Comparison of ENCODE assay signal across 18 cellular contexts in the genomic region with DNA sequence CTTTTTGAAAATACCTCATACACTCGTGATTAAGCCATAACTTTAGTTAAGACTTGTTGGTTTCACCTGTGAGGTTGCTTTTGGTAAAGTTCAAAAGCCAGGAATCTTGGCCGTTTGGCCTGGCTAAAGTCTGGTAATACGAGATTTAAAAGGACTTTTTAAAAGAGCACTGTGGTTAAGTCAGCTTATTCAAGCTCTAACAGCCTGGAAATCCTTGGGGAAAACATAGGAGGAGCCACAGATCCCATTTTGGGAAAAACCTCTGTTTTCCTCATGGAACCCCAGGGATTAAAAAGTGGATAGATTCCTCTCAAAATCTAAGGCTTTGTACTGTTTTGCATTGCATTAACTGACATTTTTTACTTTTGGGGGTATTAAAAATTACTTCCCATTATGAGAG. TPM values are rescaled to one million over a fixed set of nuclear protein-coding genes. Genes with fewer than 3 reads are reported as not detected.
DNase-seq lines count a peak whose midpoint lies in the region; ATAC-seq and TF ChIP-seq lines count a peak whose summit lies in the region.
"Had no signal": no experiment of that assay in that cellular context is flagged by ENCODE, and none has a peak within 500 bp of the region (broad histone marks: within the 10 kb centered on the region; RNA-seq: fewer than 3 reads in every experiment).

No MANE protein-coding gene starts in this region.

- no peak overlapping the region for H3K9ac ChIP-seq in endodermal cell (ENCODE audit: extremely low read depth, low read length, poor library complexity, severe bottlenecking)
- H3K9ac ChIP-seq: BLaER1, GM23248 had no signal

- no peak for TF ChIP-seq CTCF in endodermal cell (conservative IDR thresholded peaks at IDR 0.05)
- TF ChIP-seq CTCF in fibroblast of the aortic adventitia (IDR thresholded peaks at IDR 0.05; ENCODE audit: insufficient read depth, low read length), result no peak

- no peak overlapping the region for H3K4me3 Mint-ChIP-seq in endodermal cell
- H3K4me3 Mint-ChIP-seq: CD8-positive, alpha-beta memory T cell had no signal

- no peak for ATAC-seq in left cardiac atrium
- ATAC-seq in HG03432 (IDR thresholded peaks at IDR 0.05; ENCODE audit: unreplicated experiment), result no peak

- no peak overlapping the region for H3K27ac ChIP-seq in endodermal cell (ENCODE audit: low read depth, low read length)
- H3K27ac ChIP-seq: BLaER1, GM23248 had no signal

- peak; percentile 23 for DNase-seq in NCI-H2171 treated with DMSO at 0.1 percent for 48 hours (lab: John Stamatoyannopoulos, UW)
- no peak for DNase-seq in NCI-H2171 (lab: John Stamatoyannopoulos, UW)
- peak; percentile 5 for DNase-seq in endodermal cell
- DNase-seq in fibroblast of the aortic adventitia (ENCODE audit: low read depth), result peak; percentile 25
- DNase-seq in stromal cell of bone marrow (ENCODE audit: low read depth), result peak; percentile 25
- no peak for DNase-seq in left cardiac atrium
- DNase-seq in DMS 273 (lab: John Stamatoyannopoulos, UW; ENCODE audit: unreplicated experiment), result no peak
- DNase-seq: 8988T; AML-193; Caco-2; CD8-positive, alpha-beta memory T cell; DMS53; GF-D8; GM23248; H7 had no signal

- H3K4me1 Mint-ChIP-seq in endodermal cell, result peaks cover 16% of the 10 kb centered on the region
- H3K4me1 Mint-ChIP-seq: CD8-positive, alpha-beta memory T cell had no signal

- H3K36me3 ChIP-seq in endodermal cell (ENCODE audit: control insufficient read depth, insufficient read depth, low read length), result no peaks in the 10 kb centered on the region

- peaks cover 3% of the 10 kb centered on the region for H3K9me3 Mint-ChIP-seq in endodermal cell

- peaks cover 9% of the 10 kb centered on the region for H3K9me3 ChIP-seq in endodermal cell (ENCODE audit: control insufficient read depth, low read length)
- H3K9me3 ChIP-seq: Caco-2 had no signal

- H3K36me3 Mint-ChIP-seq in endodermal cell (ENCODE audit: low read depth), result peaks cover 2% of the 10 kb centered on the region
- H3K36me3 Mint-ChIP-seq: CD8-positive, alpha-beta memory T cell had no signal

- WGBS in endodermal cell (ENCODE audit: insufficient coverage in 1 of 2, insufficient read length in 1 of 2), 2 experiments, result 79 to 94% methylated on average over 3 of the region's 3 CpGs

- H3K27ac Mint-ChIP-seq in endodermal cell, result no peak overlapping the region
- H3K27ac Mint-ChIP-seq: CD8-positive, alpha-beta memory T cell had no signal

- H3K27me3 Mint-ChIP-seq in endodermal cell (ENCODE audit: insufficient read depth), result peaks cover 2% of the 10 kb centered on the region

- peaks cover 8% of the 10 kb centered on the region for H3K4me1 ChIP-seq in endodermal cell (ENCODE audit: control insufficient read depth, insufficient read depth, low read length)
- H3K4me1 ChIP-seq: Caco-2 had no signal

- H3K27me3 ChIP-seq in endodermal cell (ENCODE audit: control insufficient read depth, insufficient read depth, low read length, poor library complexity, severe bottlenecking), result no peaks in the 10 kb centered on the region
- H3K27me3 ChIP-seq: BLaER1 had no signal

- H3K4me3 ChIP-seq in endodermal cell (ENCODE audit: low read length) (no peak overlapping the region), fibroblast of the aortic adventitia (ENCODE audit: low read depth, low read length) (no peak overlapping the region)
- H3K4me3 ChIP-seq: BLaER1, GM23248 had no signal

- intact Hi-C loops in left cardiac atrium (cut with DNase I), result no loop called here

RNA-seq across cellular contexts. Expression of gene SLC22A16, which starts 13.7 kb away (rescaled TPM):
- not detected for total RNA-seq in endodermal cell
- polyA plus RNA-seq in endodermal cell (2013, experiment 1 of 2), result not detected
- polyA plus RNA-seq in endodermal cell (2013, experiment 2 of 2), result not detected
- total RNA-seq in fibroblast of the aortic adventitia (ENCODE audit: low replicate concordance), result 0.09 TPM in 1 of 2 replicates, not detected in the other
- total RNA-seq in left cardiac atrium, result under 1 TPM in 1 of 2 donors, not detected in 1; 0.26 TPM
- total RNA-seq: Caco-2; CD8-positive, alpha-beta memory T cell; GM23248; H7; HT-29 had no signal
- polyA plus RNA-seq: CD8-positive, alpha-beta memory T cell; GM23248 had no signal

Comparison
In these comparisons a context has a peak if more than half of its experiments do, and no peak if none do; other contexts are left out.
1. DNase-seq: peak in NCI-H2171 treated with DMSO at 0.1 percent for 48 hours (single experiment), endodermal cell (single experiment), fibroblast of the aortic adventitia (single experiment) and stromal cell of bone marrow (single experiment); none in NCI-H2171 (single experiment), left cardiac atrium (single experiment) and DMS 273 (single experiment).